23 cellular contexts compared by ENCODE assay signal in genomic region chr11:129208863-129209262, GRCh38.
"Had no signal": no experiment of that assay in that cellular context is flagged by ENCODE, and none has a peak within 500 bp of the region (broad histone marks: within the 10 kb centered on the region; RNA-seq: fewer than 3 reads in every experiment).

No MANE protein-coding gene starts in this region.

- H3K27ac ChIP-seq: breast epithelium, esophagus muscularis mucosa, hepatocyte, lower lobe of right lung, sigmoid colon, tibial nerve had no signal

- ATAC-seq: activated CD4-positive, CD25-positive, alpha-beta regulatory T cell treated with anti-CD3 and anti-CD28 coated beads, Interleukin-2, amount 50 U/mL, for 24 hours; activated CD8-positive, alpha-beta T cell treated with anti-CD3 and anti-CD28 coated beads, Interleukin-2, amount 10 ng/mL, durations not matched to agents 7 days and 5 days; activated T-cell treated with anti-CD3 and anti-CD28 coated beads, Interleukin-2, amount 50 U/mL, for 4 hours; left cardiac atrium; lower lobe of right lung; stimulated activated naive CD8-positive, alpha-beta T cell treated with anti-CD3 and anti-CD28 coated beads, Interleukin-15, Interleukin-2, amounts not matched to agents 100 U/mL and 50 U/mL, for 24 hours had no signal

- H3K4me3 ChIP-seq: breast epithelium, esophagus muscularis mucosa, hepatocyte, lower lobe of right lung, sigmoid colon, tibial nerve had no signal

- H3K9me3 Mint-ChIP-seq: activated CD4-positive, alpha-beta T cell treated with anti-CD3 and anti-CD28 coated beads, Interleukin-2, amount 10 ng/mL, durations not matched to agents 7 days and 5 days; activated naive CD4-positive, alpha-beta T cell treated with anti-CD3 and anti-CD28 coated beads for 36 hours; activated T-cell treated with anti-CD3 and anti-CD28 coated beads, Interleukin-2, amount 50 U/mL, for 4 hours had no signal

- H3K36me3 ChIP-seq: breast epithelium, esophagus muscularis mucosa, lower lobe of right lung, sigmoid colon, tibial nerve had no signal

- H3K27me3 ChIP-seq: breast epithelium, esophagus muscularis mucosa, hepatocyte, sigmoid colon, tibial nerve had no signal

- H3K9me3 ChIP-seq: breast epithelium, esophagus muscularis mucosa, lower lobe of right lung, sigmoid colon, tibial nerve had no signal

- H3K4me1 Mint-ChIP-seq: activated CD4-positive, alpha-beta T cell treated with anti-CD3 and anti-CD28 coated beads, Interleukin-2, amount 10 ng/mL, durations not matched to agents 7 days and 5 days had no signal

- H3K4me3 Mint-ChIP-seq: activated CD4-positive, alpha-beta T cell treated with anti-CD3 and anti-CD28 coated beads, Interleukin-2, amount 10 ng/mL, durations not matched to agents 7 days and 5 days; activated CD8-positive, alpha-beta T cell treated with anti-CD3 and anti-CD28 coated beads, Interleukin-2, amount 10 ng/mL, durations not matched to agents 7 days and 5 days; activated naive CD4-positive, alpha-beta T cell treated with anti-CD3 and anti-CD28 coated beads for 36 hours; activated T-cell treated with anti-CD3 and anti-CD28 coated beads, Interleukin-2, amount 50 U/mL, for 4 hours; nephron had no signal

- DNase-seq: activated CD4-positive, alpha-beta T cell treated with anti-CD3 and anti-CD28 coated beads, Interleukin-2, amount 10 ng/mL, durations not matched to agents 7 days and 5 days; activated CD8-positive, alpha-beta memory T cell treated with anti-CD3 and anti-CD28 coated beads, Interleukin-2, amount 50 U/mL, for 4 hours; activated CD8-positive, alpha-beta T cell treated with anti-CD3 and anti-CD28 coated beads, Interleukin-2, amount 10 ng/mL, durations not matched to agents 7 days and 5 days; activated naive CD4-positive, alpha-beta T cell treated with anti-CD3 and anti-CD28 coated beads for 36 hours; activated T-cell treated with anti-CD3 and anti-CD28 coated beads, Interleukin-2, amount 50 U/mL, for 4 hours; aorta; effector CD4-positive, alpha-beta T cell; foreskin fibroblast; left cardiac atrium; lower lobe of right lung; sigmoid colon; stimulated activated CD4-positive, alpha-beta T cell treated with anti-CD3 and anti-CD28 coated beads, Interleukin-12 subunit alpha, Interleukin-12 subunit beta, amount 100 ng/mL, for 4 hours; stimulated activated CD4-positive, alpha-beta T cell treated with anti-CD3 and anti-CD28 coated beads, Interleukin-1b, Interleukin-23, amount 100 ng/mL, for 48 hours; stimulated activated CD8-positive, alpha-beta memory T cell treated with anti-CD3 and anti-CD28 coated beads, Interleukin-4, amount 100 ng/mL, for 48 hours; stimulated activated naive CD8-positive, alpha-beta T cell treated with anti-CD3 and anti-CD28 coated beads, Interleukin-15, Interleukin-2, amounts not matched to agents 100 U/mL and 50 U/mL, for 24 hours; substantia nigra; T1000 had no signal

- H3K27ac Mint-ChIP-seq: activated CD4-positive, alpha-beta T cell treated with anti-CD3 and anti-CD28 coated beads, Interleukin-2, amount 10 ng/mL, durations not matched to agents 7 days and 5 days; activated CD8-positive, alpha-beta T cell treated with anti-CD3 and anti-CD28 coated beads, Interleukin-2, amount 10 ng/mL, durations not matched to agents 7 days and 5 days; activated naive CD4-positive, alpha-beta T cell treated with anti-CD3 and anti-CD28 coated beads for 36 hours had no signal

- H3K4me1 ChIP-seq: breast epithelium, lower lobe of right lung had no signal
